In the genomic region with DNA sequence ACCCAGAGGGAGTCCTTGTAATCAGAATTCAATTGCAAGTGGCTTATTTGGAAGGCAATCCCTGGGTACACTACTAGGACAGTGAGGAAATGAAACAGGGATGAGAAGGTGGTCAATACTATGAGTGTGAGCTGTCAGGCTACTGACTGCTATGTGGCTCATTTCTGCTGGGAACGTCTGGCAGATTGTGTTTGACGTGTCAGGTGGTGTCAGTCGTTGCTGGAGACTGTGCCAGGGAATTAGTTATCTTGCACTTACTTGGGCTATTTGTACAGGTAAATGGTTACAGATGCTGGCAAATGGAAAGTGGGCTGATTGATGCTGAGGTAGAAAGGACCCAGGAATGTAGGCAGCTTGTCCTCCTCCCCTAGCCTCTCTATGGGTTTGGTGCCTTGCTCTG, we compare ENCODE assay signal across 21 cellular contexts. TPM values are rescaled to one million over a fixed set of nuclear protein-coding genes. Genes with fewer than 3 reads are reported as not detected.
DNase-seq lines count a peak whose midpoint lies in the region; ATAC-seq and TF ChIP-seq lines count a peak whose summit lies in the region.
"Had no signal": no experiment of that assay in that cellular context is flagged by ENCODE, and none has a peak within 500 bp of the region (broad histone marks: within the 10 kb centered on the region; RNA-seq: fewer than 3 reads in every experiment).

No MANE protein-coding gene starts in this region.

- peaks cover 4% of the 10 kb centered on the region for H3K27me3 Mint-ChIP-seq in endodermal cell (ENCODE audit: insufficient read depth)
- H3K27me3 Mint-ChIP-seq: CD4-positive, alpha-beta T cell; CD8-positive, alpha-beta memory T cell had no signal

- H2BK5ac ChIP-seq in neuronal stem cell (ENCODE audit: low read length) = no peak overlapping the region

- H4K8ac ChIP-seq in neuronal stem cell (ENCODE audit: low read depth, low read length) = no peak overlapping the region

- DNase-seq in endodermal cell (peak; percentile 24), lower leg skin (ENCODE audit: low spot score in 2 of 2) (peak; percentile 2 to 52), neuronal stem cell (ENCODE audit: low spot score) (no peak), HuH-7.5 (ENCODE audit: low spot score) (no peak), cerebellar nuclear complex (lab: John Stamatoyannopoulos, UW) (no peak), gastrocnemius medialis (no peak)
- DNase-seq: ACHN; AML-193; BE2C; CD4-positive, alpha-beta T cell; CD8-positive, alpha-beta memory T cell; DMS 273 treated with DMSO at 0.1 percent for 48 hours; DMS79; EL; GDM1; GOT3; HFFc6 had no signal

- H3K9me3 Mint-ChIP-seq in endodermal cell = no peaks in the 10 kb centered on the region
- H3K9me3 Mint-ChIP-seq: CD4-positive, alpha-beta T cell; CD8-positive, alpha-beta memory T cell; HFFc6 had no signal

- no peak overlapping the region for H4K91ac ChIP-seq in neuronal stem cell (ENCODE audit: low read depth, low read length, poor library complexity)

- H3K27ac Mint-ChIP-seq in endodermal cell = no peak overlapping the region
- H3K27ac Mint-ChIP-seq: CD14-positive monocyte; CD4-positive, alpha-beta T cell; CD8-positive, alpha-beta memory T cell; HFFc6 had no signal

- in situ Hi-C loops in gastrocnemius medialis (cut with MboI; ENCODE audit: low sequenced_read_pairs in 4 of 4) = loop anchor here in 2 of 4 donors (10.0 kb wide), 2 partner anchors 323 to 333 kb away; no protein-coding TSS in a partner anchor

- TF ChIP-seq CTCF in endodermal cell (conservative IDR thresholded peaks at IDR 0.05) (no peak), lower leg skin (IDR thresholded peaks at IDR 0.05) (no peak), gastrocnemius medialis (IDR thresholded peaks at IDR 0.05 in 4 of 5, conservative IDR thresholded peaks at IDR 0.05 in 1 of 5) (no peak)

- no peak overlapping the region for H3K23ac ChIP-seq in neuronal stem cell (ENCODE audit: low read depth, low read length, poor library complexity)

- ATAC-seq in gastrocnemius medialis = no peak
- ATAC-seq: GM12878 had no signal

- no peak overlapping the region for H2BK15ac ChIP-seq in neuronal stem cell (ENCODE audit: low read length)

- H2AFZ ChIP-seq in neuronal stem cell (ENCODE audit: low read length) = no peak overlapping the region

- H3K4me3 Mint-ChIP-seq in endodermal cell = no peak overlapping the region
- H3K4me3 Mint-ChIP-seq: CD14-positive monocyte; CD4-positive, alpha-beta T cell; CD8-positive, alpha-beta memory T cell; HFFc6 had no signal

- H3K36me3 Mint-ChIP-seq in endodermal cell (ENCODE audit: low read depth) = no peaks in the 10 kb centered on the region
- H3K36me3 Mint-ChIP-seq: CD14-positive monocyte; CD8-positive, alpha-beta memory T cell had no signal

- no peak for TF ChIP-seq POLR2A in lower leg skin (IDR thresholded peaks at IDR 0.05)
- TF ChIP-seq POLR2A in gastrocnemius medialis (IDR thresholded peaks at IDR 0.05) = no peak

- H3K27me3 ChIP-seq in endodermal cell (ENCODE audit: control insufficient read depth, insufficient read depth, low read length, poor library complexity, severe bottlenecking) (no peaks in the 10 kb centered on the region), neuronal stem cell (ENCODE audit: control insufficient read depth in 3 of 3, insufficient read depth in 3 of 3, low read depth in 1 of 3, low read length in 3 of 3) (peaks cover 0 to 2% (median 0%) of the 10 kb centered on the region in 3 experiments), gastrocnemius medialis (no peaks in the 10 kb centered on the region)
- H3K27me3 ChIP-seq: BE2C; BLaER1 treated with 17β-estradiol and CSF1 and Interleukin-3, amounts not matched to agents 10 nM and 100 nM had no signal

- H2AK5ac ChIP-seq in neuronal stem cell (ENCODE audit: low read depth, low read length) = no peak overlapping the region

- no peaks in the 10 kb centered on the region for H3K9me3 ChIP-seq in endodermal cell (ENCODE audit: control insufficient read depth, low read length)
- peaks cover 0 to 2% of the 10 kb centered on the region in 2 donors for H3K9me3 ChIP-seq in neuronal stem cell (replicated peaks in 1 of 2; ENCODE audit: control insufficient read depth in 2 of 2, insufficient read depth in 1 of 2, low read depth in 1 of 2, low read length in 2 of 2)
- H3K9me3 ChIP-seq in gastrocnemius medialis = no peaks in the 10 kb centered on the region
- H3K9me3 ChIP-seq: BE2C; BLaER1 treated with 17β-estradiol and CSF1 and Interleukin-3, amounts not matched to agents 10 nM and 100 nM; HAP-1 had no signal

- H2BK120ac ChIP-seq in neuronal stem cell (ENCODE audit: low read depth, low read length) = no peak overlapping the region

- intact Hi-C loops in lower leg skin (cut with DNase I; ENCODE audit: low total_unique reads) = no loop called here
- intact Hi-C loops in gastrocnemius medialis (cut with DNase I; ENCODE audit: low total_unique reads) = no loop called here

- no peak overlapping the region for H3K27ac ChIP-seq in endodermal cell (ENCODE audit: low read depth, low read length)
- no peak overlapping the region for H3K27ac ChIP-seq in neuronal stem cell (replicated peaks; ENCODE audit: low read length)
- no peak overlapping the region for H3K27ac ChIP-seq in gastrocnemius medialis
- H3K27ac ChIP-seq: BLaER1 treated with 17β-estradiol and CSF1 and Interleukin-3, amounts not matched to agents 10 nM and 100 nM had no signal

- no peaks in the 10 kb centered on the region for H3K79me1 ChIP-seq in neuronal stem cell (ENCODE audit: low read depth, low read length)

- no peak overlapping the region for H3K4ac ChIP-seq in neuronal stem cell (ENCODE audit: low read length)

- H3K4me3 ChIP-seq in endodermal cell (ENCODE audit: low read length) (no peak overlapping the region), lower leg skin (ENCODE audit: low read depth, poor library complexity, severe bottlenecking) (no peak overlapping the region), neuronal stem cell (ENCODE audit: low read length in 2 of 2) (no peak overlapping the region), gastrocnemius medialis (no peak overlapping the region)
- H3K4me3 ChIP-seq: BLaER1 treated with 17β-estradiol and CSF1 and Interleukin-3, amounts not matched to agents 10 nM and 100 nM; GM12878; HAP-1 had no signal

- WGBS in endodermal cell (ENCODE audit: insufficient coverage in 1 of 2, insufficient read length in 1 of 2), 2 experiments = 78 to 92% methylated on average over 3 of the region's 3 CpGs
- 48 to 63% methylated on average over 3 of the region's 3 CpGs for WGBS in lower leg skin, 2 donors
- no CpG with 5 or more reads among the region's 3 CpGs for WGBS in neuronal stem cell (ENCODE audit: extremely low coverage in 2 of 2, insufficient read length in 2 of 2, insufficient replicate concordance in 1 of 2), 2 donors

- H3K9ac ChIP-seq in endodermal cell (ENCODE audit: extremely low read depth, low read length, poor library complexity, severe bottlenecking) = no peak overlapping the region
- H3K9ac ChIP-seq in neuronal stem cell (ENCODE audit: low read depth, low read length, poor library complexity) = no peak overlapping the region
- H3K9ac ChIP-seq: BLaER1 treated with 17β-estradiol and CSF1 and Interleukin-3, amounts not matched to agents 10 nM and 100 nM had no signal

- H3K14ac ChIP-seq in neuronal stem cell (ENCODE audit: low read length) = peak overlapping the region; percentile 38

- H3K18ac ChIP-seq in neuronal stem cell (ENCODE audit: low read length) = no peak overlapping the region

- no peak overlapping the region for H2BK12ac ChIP-seq in neuronal stem cell (ENCODE audit: low read length)

- H3K36me3 ChIP-seq in endodermal cell (ENCODE audit: control insufficient read depth, insufficient read depth, low read length) = no peaks in the 10 kb centered on the region
- no peaks in the 10 kb centered on the region for H3K36me3 ChIP-seq in neuronal stem cell (replicated peaks in 1 of 2; ENCODE audit: control insufficient read depth in 2 of 2, insufficient read depth in 2 of 2, low read length in 2 of 2)
- H3K36me3 ChIP-seq in gastrocnemius medialis = no peaks in the 10 kb centered on the region
- H3K36me3 ChIP-seq: BE2C; BLaER1 treated with 17β-estradiol and CSF1 and Interleukin-3, amounts not matched to agents 10 nM and 100 nM; HAP-1 had no signal

- H3K4me2 ChIP-seq in neuronal stem cell (ENCODE audit: insufficient read depth, low read length, poor library complexity, severe bottlenecking) = no peak overlapping the region
- H3K4me2 ChIP-seq: BLaER1 treated with 17β-estradiol and CSF1 and Interleukin-3, amounts not matched to agents 10 nM and 100 nM had no signal

- no peaks in the 10 kb centered on the region for H3K4me1 ChIP-seq in endodermal cell (ENCODE audit: control insufficient read depth, insufficient read depth, low read length)
- no peaks in the 10 kb centered on the region for H3K4me1 ChIP-seq in neuronal stem cell (ENCODE audit: control insufficient read depth in 2 of 2, insufficient read depth in 1 of 2, low read depth in 1 of 2, low read length in 2 of 2)
- H3K4me1 ChIP-seq in gastrocnemius medialis = no peaks in the 10 kb centered on the region
- H3K4me1 ChIP-seq: BE2C, HAP-1 had no signal

- peaks cover 8% of the 10 kb centered on the region for H3K4me1 Mint-ChIP-seq in endodermal cell
- H3K4me1 Mint-ChIP-seq: CD8-positive, alpha-beta memory T cell had no signal

RNA-seq across cellular contexts. Expression of a gene that starts 17.4 kb away (rescaled TPM):
- total RNA-seq in endodermal cell = 1 to 10 TPM; 2.0 to 2.3 TPM
- polyA plus RNA-seq in endodermal cell (2013, experiment 1 of 2) = 0.68 TPM
- polyA plus RNA-seq in endodermal cell (2013, experiment 2 of 2) = 0.54 TPM
- not detected for total RNA-seq in lower leg skin
- not detected for polyA plus RNA-seq in neuronal stem cell (2013, experiment 1 of 2)
- not detected for polyA plus RNA-seq in neuronal stem cell (2013, experiment 2 of 2)
- not detected for total RNA-seq in gastrocnemius medialis
- total RNA-seq: CD4-positive, alpha-beta T cell; CD8-positive, alpha-beta memory T cell; GM12878; HFFc6 had no signal
- polyA plus RNA-seq: CD14-positive monocyte; CD8-positive, alpha-beta memory T cell; GM12878 had no signal

RNA-seq across cellular contexts. Expression of a gene that starts 33.7 kb away (rescaled TPM):
- total RNA-seq in endodermal cell (100 to 1,000 TPM; 131 to 177 TPM), lower leg skin (100 to 1,000 TPM; 348 to 760 (median 498) TPM), gastrocnemius medialis (1,000 to 10,000 TPM in 1 of 4 donors, 100 to 1,000 TPM in 3; 461 to 1,821 (median 697) TPM)
- 161 TPM for polyA plus RNA-seq in endodermal cell (2013, experiment 1 of 2)
- 145 TPM for polyA plus RNA-seq in endodermal cell (2013, experiment 2 of 2)
- 110 TPM for polyA plus RNA-seq in neuronal stem cell (2013, experiment 1 of 2)
- 110 TPM for polyA plus RNA-seq in neuronal stem cell (2013, experiment 2 of 2)

Comparison
In these comparisons a context has a peak if more than half of its experiments do, and no peak if none do; other contexts are left out.
1. DNase-seq: peak in endodermal cell (single experiment) and lower leg skin (2 of 2); none in neuronal stem cell (single experiment), HuH-7.5 (single experiment), cerebellar nuclear complex (0 of 2) and gastrocnemius medialis (0 of 2).